ENCODE assay signal across 1 cellular context in genomic region chr22:45966320-45966891, GRCh38.
A peak's percentile ranks its signal among the peaks of the same experiment; 100 is the strongest.
TF ChIP-seq lines count a peak whose summit lies in the region.

No MANE protein-coding gene starts in this region.

TF ChIP-seq in HepG2, 621 proteins besides CTCF, POLR2A, EP300 and RAD21:
- TF ChIP-seq NFRKB (IDR thresholded peaks at IDR 0.05) (no peak), JDP2 (CRISPR knock-in tag; IDR thresholded peaks at IDR 0.05; ENCODE audit: borderline replicate concordance) (no peak), ELF4 (CRISPR knock-in tag; IDR thresholded peaks at IDR 0.05; ENCODE audit: borderline replicate concordance) (no peak), GABPB1 (CRISPR knock-in tag; IDR thresholded peaks at IDR 0.05) (peak; percentile 22; the same call in 1 of the 2 replicates), ZNF256 (CRISPR knock-in tag; conservative IDR thresholded peaks at IDR 0.05) (no peak), ZNF841 (CRISPR knock-in tag; IDR thresholded peaks at IDR 0.05; ENCODE audit: borderline replicate concordance) (no peak), MAF1 (CRISPR knock-in tag; IDR thresholded peaks at IDR 0.05; ENCODE audit: borderline replicate concordance) (0 out of 2 replicates have a peak, but pooled peaks have one; percentile 17), FOXP1 (IDR thresholded peaks at IDR 0.05) (no peak), FOXP1 (CRISPR knock-in tag; IDR thresholded peaks at IDR 0.05) (no peak), ZBTB25 (CRISPR knock-in tag; IDR thresholded peaks at IDR 0.05) (no peak), NR2F1 (CRISPR knock-in tag; IDR thresholded peaks at IDR 0.05) (no peak), ZNF687 (CRISPR knock-in tag; IDR thresholded peaks at IDR 0.05) (0 out of 2 replicates have a peak, but pooled peaks have one; percentile 12), MTA1 (CRISPR knock-in tag; IDR thresholded peaks at IDR 0.05; ENCODE audit: borderline replicate concordance) (peak; percentile 16; the same call in 1 of the 2 replicates), MYC (CRISPR knock-in tag; IDR thresholded peaks at IDR 0.05; ENCODE audit: borderline replicate concordance) (0 out of 2 replicates have a peak, but pooled peaks have one; percentile 21), ZNF512B (CRISPR knock-in tag; IDR thresholded peaks at IDR 0.05; ENCODE audit: borderline replicate concordance) (no peak)
